ENCODE assay signal across 25 cellular contexts in genomic region chr15:56965614-56966013, GRCh38.
"Had no signal": no experiment of that assay in that cellular context is flagged by ENCODE, and none has a peak within 500 bp of the region (broad histone marks: within the 10 kb centered on the region; RNA-seq: fewer than 3 reads in every experiment).

No MANE protein-coding gene starts in this region.

- FAIRE-seq: bronchial epithelial cell had no signal

- H3K36me3 ChIP-seq: ascending aorta, SJCRH30 had no signal

- H3K27me3 ChIP-seq: ascending aorta, body of pancreas, SJCRH30 had no signal

- H3K27ac ChIP-seq: ascending aorta, body of pancreas, RWPE1, SJCRH30 had no signal

- H3K9me3 ChIP-seq: ascending aorta, body of pancreas, SK-N-SH had no signal

- DNase-seq: activated CD4-positive, alpha-beta T cell treated with anti-CD3 and anti-CD28 coated beads for 48 hours; activated CD4-positive, alpha-beta T cell treated with anti-CD3 and anti-CD28 coated beads, Interleukin-2, amount 50 U/mL, for 4 hours; activated CD8-positive, alpha-beta memory T cell treated with anti-CD3 and anti-CD28 coated beads, Interleukin-2, amount 50 U/mL, for 48 hours; activated CD8-positive, alpha-beta T cell treated with anti-CD3 and anti-CD28 coated beads, Interleukin-2, amount 10 ng/mL, durations not matched to agents 7 days and 5 days; activated effector memory CD4-positive, alpha-beta T cell treated with Interleukin-2 at 50 U/mL for 16 hours; activated naive CD4-positive, alpha-beta T cell; activated T-cell treated with anti-CD3 and anti-CD28 coated beads, Interleukin-2, amount 50 U/mL, for 1 hour; body of pancreas; central memory CD4-positive, alpha-beta T cell; NCI-H1092; NCI-H1417; NCI-H1930; NCI-H2171; NCI-H2227 treated with DMSO at 0.1 percent for 48 hours; NCI-H526; NCI-H774; OCI-M1; Right ventricle myocardium superior; SJCRH30; SK-N-SH had no signal

- H3K9ac ChIP-seq: SK-N-SH had no signal

- H3K4me3 ChIP-seq: ascending aorta, body of pancreas, SJCRH30 had no signal

- ATAC-seq: activated CD4-positive, CD25-positive, alpha-beta regulatory T cell treated with anti-CD3 and anti-CD28 coated beads, Interleukin-2, amount 50 U/mL, for 24 hours; activated CD8-positive, alpha-beta T cell treated with anti-CD3 and anti-CD28 coated beads, Interleukin-2, amount 10 ng/mL, durations not matched to agents 7 days and 5 days; body of pancreas; Panc1 had no signal
